8 cellular contexts compared by ENCODE assay signal in genomic region chr2:127398239-127398590, GRCh38. TPM values are rescaled to one million over a fixed set of nuclear protein-coding genes. Genes with fewer than 3 reads are reported as not detected.
DNase-seq lines count a peak whose midpoint lies in the region; ATAC-seq and TF ChIP-seq lines count a peak whose summit lies in the region.

No MANE protein-coding gene starts in this region.

- H3K4me1 ChIP-seq in adrenal gland (replicated peaks in 1 of 2), result peaks cover 4 to 17% of the 10 kb centered on the region in 2 donors

- POLR2A ChIA-PET in AG04449 (lab: Yijun Ruan, JAX), result interaction anchor here (0.7 kb wide), 1 partner anchor 13 kb away, joined by 4 read pairs; no protein-coding TSS in a partner anchor

- no peaks in the 10 kb centered on the region for H3K36me3 ChIP-seq in adrenal gland (replicated peaks in 1 of 2)

- WGBS in adrenal gland, 4 donors, result 0 to 10% (median 3%) methylated on average over 1 to 4 of the region's 4 CpGs

- TF ChIP-seq CTCF in AG04449 (IDR thresholded peaks at IDR 0.05; ENCODE audit: insufficient read depth, low read length, missing control alignments) (no peak), adrenal gland (IDR thresholded peaks at IDR 0.05) (no peak)

- H3K4me3 ChIP-seq in AG04449 (ENCODE audit: low read depth, low read length) (no peak overlapping the region), adrenal gland (no peak overlapping the region)

- CTCF ChIA-PET in AG04449 (lab: Yijun Ruan, JAX), result no interaction called here

- H3K27ac ChIP-seq in adrenal gland, result peak overlapping the region in 4 of 5 donors; percentile 39 to 68 (median 60)

- intact Hi-C loops in adrenal gland (cut with DNase I), result no loop called here

- no peak for TF ChIP-seq POLR2A in adrenal gland (IDR thresholded peaks at IDR 0.05)

- ATAC-seq in GM18517 (IDR thresholded peaks at IDR 0.05; ENCODE audit: unreplicated experiment) (peak; percentile 75), HG02852 (IDR thresholded peaks at IDR 0.05; ENCODE audit: unreplicated experiment) (peak; percentile 91)

- H3K9me3 ChIP-seq in adrenal gland (replicated peaks in 1 of 3), result no peaks in the 10 kb centered on the region

- DNase-seq in AG04449 (ENCODE audit: low read depth, low spot score) (peak; percentile 52), NCI-H446 (lab: John Stamatoyannopoulos, UW) (peak; percentile 30 to 87), adrenal gland (peak; percentile 94 to 99 (median 97)), iPS-NIHi7 (ENCODE audit: extremely low spot score) (peak; percentile 58), NCI-H187 (lab: John Stamatoyannopoulos, UW) (no peak)
- DNase-seq in stimulated activated CD4-positive, alpha-beta T cell treated with anti-CD3 and anti-CD28 coated beads, Interleukin-4, amount 100 ng/mL, for 24 hours, result peak; percentile 54

- H3K27me3 ChIP-seq in adrenal gland, result no peaks in the 10 kb centered on the region

RNA-seq across cellular contexts. Expression of gene MAP3K2, which starts 10.4 kb away (rescaled TPM):
- 10 to 100 TPM; 45.6 to 91.6 (median 57.9) TPM for total RNA-seq in adrenal gland
- polyA plus RNA-seq in adrenal gland, result 10 to 100 TPM in 2 of 3 donors, 1 to 10 TPM in 1; 4.2 to 17.1 (median 11.0) TPM

RNA-seq across cellular contexts. Expression of gene PROC, which starts 20.0 kb away (rescaled TPM):
- total RNA-seq in adrenal gland, result not detected
- polyA plus RNA-seq in adrenal gland, result under 1 TPM in 2 of 3 donors, not detected in 1; 0.10 to 0.16 TPM

Comparison
In these comparisons a context has a peak if more than half of its experiments do, and no peak if none do; other contexts are left out.
1. DNase-seq: peak in AG04449 (single experiment), NCI-H446 (2 of 2), adrenal gland (7 of 7), iPS-NIHi7 (single experiment) and stimulated activated CD4-positive, alpha-beta T cell treated with anti-CD3 and anti-CD28 coated beads, Interleukin-4, amount 100 ng/mL, for 24 hours (single experiment); none in NCI-H187 (0 of 2).